ENCODE assay signal across 18 cellular contexts in genomic region chr22:47059701-47060161, GRCh38.
DNase-seq lines count a peak whose midpoint lies in the region; ATAC-seq, FAIRE-seq and TF ChIP-seq lines count a peak whose summit lies in the region.
"Had no signal": no experiment of that assay in that cellular context is flagged by ENCODE, and none has a peak within 500 bp of the region (broad histone marks: within the 10 kb centered on the region; RNA-seq: fewer than 3 reads in every experiment).

No MANE protein-coding gene starts in this region.

- in situ Hi-C loops in G401 (cut with HindIII; ENCODE audit: low sequenced_read_pairs), result no loop called here
- in situ Hi-C loops in transverse colon (cut with MboI; ENCODE audit: low pct_ligation_motif_present in 1 of 4, low pct_unique_long_range_greater_than_20kb in 1 of 4, low sequenced_read_pairs in 3 of 4), result no loop called here
- in situ Hi-C loops in ACHN (cut with HindIII; ENCODE audit: low pct_ligation_motif_present, low pct_unique_long_range_greater_than_20kb, low sequenced_read_pairs), result no loop called here

- no peaks in the 10 kb centered on the region for H3K36me3 ChIP-seq in transverse colon

- WGBS in transverse colon (ENCODE audit: low coverage in 1 of 2), 2 donors, result 64 to 66% methylated on average over 3 to 12 of the region's 12 CpGs

- no peak for TF ChIP-seq CTCF in transverse colon (IDR thresholded peaks at IDR 0.05)

- no peaks in the 10 kb centered on the region for H3K27me3 ChIP-seq in transverse colon
- H3K27me3 ChIP-seq: heart left ventricle, Peyer's patch had no signal

- intact Hi-C loops in transverse colon (cut with DNase I; ENCODE audit: low total_unique reads), result no loop called here

- no peak overlapping the region for H3K27ac ChIP-seq in transverse colon
- H3K27ac ChIP-seq: C4-2B, heart left ventricle, Peyer's patch, VCaP had no signal

- peak overlapping the region; percentile 75 for H3K27ac Mint-ChIP-seq in memory B cell

- H3K9me3 Mint-ChIP-seq in memory B cell, result no peaks in the 10 kb centered on the region

- TF ChIP-seq POLR2A in transverse colon (IDR thresholded peaks at IDR 0.05), result no peak

- H3K36me3 Mint-ChIP-seq in memory B cell, result peaks cover 32% of the 10 kb centered on the region

- no peaks in the 10 kb centered on the region for H3K27me3 Mint-ChIP-seq in memory B cell

- TF ChIP-seq EP300 in transverse colon (IDR thresholded peaks at IDR 0.05; ENCODE audit: low read depth), result no peak

- H3K4me1 ChIP-seq in transverse colon, result no peaks in the 10 kb centered on the region
- H3K4me1 ChIP-seq: heart left ventricle, Peyer's patch had no signal

- DNase-seq in G401 (ENCODE audit: low spot score) (peak; percentile 23), GM19239 (ENCODE audit: insufficient read length, low spot score) (peak; percentile 52), NCI-H526 treated with DMSO at 0.1 percent for 48 hours (lab: John Stamatoyannopoulos, UW) (peak; percentile 76), memory B cell (ENCODE audit: low spot score in 2 of 2) (no peak), transverse colon (no peak), ACHN (no peak), NK-92 (lab: John Stamatoyannopoulos, UW; ENCODE audit: unreplicated experiment) (no peak)
- DNase-seq: dermis blood vessel endothelial cell, DMS79 treated with DMSO at 0.1 percent for 48 hours, NCI-H1092, NCI-H226, occipital lobe had no signal

- H3K4me3 ChIP-seq in transverse colon, result no peak overlapping the region
- H3K4me3 ChIP-seq: heart left ventricle, Peyer's patch had no signal

- H3K4me1 Mint-ChIP-seq in memory B cell, result peaks cover 38% of the 10 kb centered on the region

- peak overlapping the region; percentile 39 for H3K4me3 Mint-ChIP-seq in memory B cell

- H3K9me3 ChIP-seq in transverse colon, result no peaks in the 10 kb centered on the region
- H3K9me3 ChIP-seq: heart left ventricle, Peyer's patch had no signal

- peak; percentile 26 for FAIRE-seq in GM19239 (lab: Jason Lieb, UNC)
- FAIRE-seq: astrocyte, kidney had no signal

- ATAC-seq in memory B cell (ENCODE audit: low read depth), result peak; percentile 22
- ATAC-seq: heart left ventricle had no signal

Comparison
In these comparisons a context has a peak if more than half of its experiments do, and no peak if none do; other contexts are left out.
1. DNase-seq: peak in G401 (single experiment), GM19239 (single experiment) and NCI-H526 treated with DMSO at 0.1 percent for 48 hours (single experiment); none in memory B cell (0 of 2), transverse colon (single experiment), ACHN (single experiment) and NK-92 (single experiment).